ENCODE assay signal across 10 cellular contexts in genomic region chr17:15409721-15410247, GRCh38. TPM values are rescaled to one million over a fixed set of nuclear protein-coding genes. Genes with fewer than 3 reads are reported as not detected.
DNase-seq lines count a peak whose midpoint lies in the region; ATAC-seq and TF ChIP-seq lines count a peak whose summit lies in the region.
"Had no signal": no experiment of that assay in that cellular context is flagged by ENCODE, and none has a peak within 500 bp of the region (broad histone marks: within the 10 kb centered on the region; RNA-seq: fewer than 3 reads in every experiment).

No MANE protein-coding gene starts in this region.

- no peaks in the 10 kb centered on the region for H3K27me3 ChIP-seq in left lung

- ATAC-seq in left lung (peak; percentile 72), HG02884 (IDR thresholded peaks at IDR 0.05; ENCODE audit: unreplicated experiment) (no peak), GM19467 (IDR thresholded peaks at IDR 0.05; ENCODE audit: unreplicated experiment) (no peak)

- peak overlapping the region; percentile 9 to 80 for H3K27ac ChIP-seq in left lung

- H3K4me1 ChIP-seq in left lung, result peaks cover 0 to 10% of the 10 kb centered on the region in 2 donors

- DNase-seq in HFF-Myc (ENCODE audit: extremely low read depth, low read depth) (peak; percentile 59), choroid plexus epithelial cell (ENCODE audit: low read depth) (peak; percentile 86), left lung (no peak), stromal cell of bone marrow (ENCODE audit: low read depth) (peak; percentile 94), HuH-7 (ENCODE audit: low spot score) (no peak), DMS 273 (lab: John Stamatoyannopoulos, UW; ENCODE audit: unreplicated experiment) (no peak)
- DNase-seq: SHP77 treated with DMSO at 0.1 percent for 48 hours; stimulated activated CD4-positive, alpha-beta T cell treated with anti-CD3 and anti-CD28 coated beads, Interleukin-2, amount 100 ng/mL, for 24 hours had no signal

- H3K36me3 ChIP-seq in left lung, result no peaks in the 10 kb centered on the region

- H3K4me3 ChIP-seq in HFF-Myc (replicated peaks; ENCODE audit: low read depth, low read length) (peak overlapping the region; percentile 26), choroid plexus epithelial cell (ENCODE audit: low read depth, low read length) (no peak overlapping the region), left lung (no peak overlapping the region)

- intact Hi-C loops in left lung (cut with DNase I), result no loop called here

- TF ChIP-seq CTCF in HFF-Myc (IDR thresholded peaks at IDR 0.05; ENCODE audit: low read depth, low read length, missing control alignments) (no peak), choroid plexus epithelial cell (conservative IDR thresholded peaks at IDR 0.05; ENCODE audit: low read depth, low read length) (no peak), left lung (IDR thresholded peaks at IDR 0.05) (no peak)

- H3K9me3 ChIP-seq in left lung, result no peaks in the 10 kb centered on the region

RNA-seq across cellular contexts. Expression of gene CDRT4, which starts 57.6 kb away (rescaled TPM):
- total RNA-seq in left lung, result 1 to 10 TPM; 2.7 to 6.1 TPM

Comparison
In these comparisons a context has a peak if more than half of its experiments do, and no peak if none do; other contexts are left out.
1. DNase-seq: peak in HFF-Myc (single experiment), choroid plexus epithelial cell (single experiment) and stromal cell of bone marrow (single experiment); none in left lung (0 of 2), HuH-7 (single experiment) and DMS 273 (single experiment).